In the genomic region with DNA sequence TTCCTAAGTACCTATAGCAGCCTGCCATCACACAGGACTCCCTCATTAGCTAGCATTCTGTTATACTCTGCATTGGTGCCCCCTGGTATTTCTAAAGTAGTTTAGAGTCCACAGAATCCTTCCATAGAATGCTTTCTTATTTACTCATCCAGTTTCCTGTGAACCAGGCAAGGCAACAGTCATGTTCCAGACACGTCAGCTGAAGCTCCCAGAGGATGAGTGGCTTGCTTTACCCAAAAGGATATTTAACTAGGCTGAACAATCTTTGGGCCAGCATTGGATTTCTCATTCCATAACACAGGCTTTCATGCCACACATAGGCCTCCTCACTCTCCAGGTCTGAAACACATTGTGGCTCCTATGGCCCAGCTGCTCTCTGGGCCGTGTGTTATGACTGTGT, we compare ENCODE assay signal across 20 cellular contexts.
DNase-seq lines count a peak whose midpoint lies in the region; ATAC-seq, FAIRE-seq and TF ChIP-seq lines count a peak whose summit lies in the region.
"Had no signal": no experiment of that assay in that cellular context is flagged by ENCODE, and none has a peak within 500 bp of the region (broad histone marks: within the 10 kb centered on the region; RNA-seq: fewer than 3 reads in every experiment).

No MANE protein-coding gene starts in this region.

- peak; percentile 9 for DNase-seq in AG08396 (ENCODE audit: low spot score)
- DNase-seq in HTR-8/SVneo (ENCODE audit: insufficient read length, low spot score), result peak; percentile 1
- DNase-seq in brain microvascular endothelial cell, result peak; percentile 4
- DNase-seq in keratinocyte (ENCODE audit: low read depth, low spot score), result no peak
- no peak for DNase-seq in activated CD8-positive, alpha-beta T cell treated with anti-CD3 and anti-CD28 coated beads for 36 hours
- DNase-seq: activated CD4-positive, alpha-beta T cell treated with anti-CD3 and anti-CD28 coated beads, Interleukin-2, amount 10 ng/mL, durations not matched to agents 7 days and 5 days; activated T-cell treated with anti-CD3 and anti-CD28 coated beads, Interleukin-2, amount 50 U/mL, for 24 hours; adrenal gland; foreskin melanocyte; NCI-H2107; occipital lobe; SHP77 treated with DMSO at 0.1 percent for 48 hours; small intestine; stimulated activated naive CD8-positive, alpha-beta T cell treated with anti-CD3 and anti-CD28 coated beads, Interleukin-15, Interleukin-2, amounts not matched to agents 100 U/mL and 50 U/mL, for 24 hours; T1000 had no signal

- H3K27ac ChIP-seq in brain microvascular endothelial cell (no peak overlapping the region), keratinocyte (ENCODE audit: control insufficient read depth, insufficient read depth, low read length) (peak overlapping the region; percentile 27)
- H3K27ac ChIP-seq: adrenal gland had no signal

- ATAC-seq in activated CD8-positive, alpha-beta T cell treated with anti-CD3 and anti-CD28 coated beads for 36 hours, result no peak
- ATAC-seq in GM18498 (IDR thresholded peaks at IDR 0.05; ENCODE audit: unreplicated experiment) (no peak), GM19463 (IDR thresholded peaks at IDR 0.05; ENCODE audit: unreplicated experiment) (no peak)
- ATAC-seq in activated T-helper 17 cell treated with anti-CD3 and anti-CD28 coated beads, Interleukin-2, amount 50 U/mL, for 72 hours (replicated peaks), result no peak
- ATAC-seq: stimulated activated naive CD8-positive, alpha-beta T cell treated with anti-CD3 and anti-CD28 coated beads, Interleukin-15, Interleukin-2, amounts not matched to agents 100 U/mL and 50 U/mL, for 24 hours had no signal

- H3K4me1 Mint-ChIP-seq in activated CD8-positive, alpha-beta T cell treated with anti-CD3 and anti-CD28 coated beads for 36 hours (ENCODE audit: low read depth), result no peaks in the 10 kb centered on the region
- H3K4me1 Mint-ChIP-seq in activated T-helper 17 cell treated with anti-CD3 and anti-CD28 coated beads, Interleukin-2, amount 50 U/mL, for 72 hours, result no peaks in the 10 kb centered on the region
- H3K4me1 Mint-ChIP-seq: activated CD4-positive, alpha-beta T cell treated with anti-CD3 and anti-CD28 coated beads, Interleukin-2, amount 10 ng/mL, durations not matched to agents 7 days and 5 days had no signal

- POLR2A ChIA-PET in activated CD8-positive, alpha-beta T cell treated with anti-CD3 and anti-CD28 coated beads for 36 hours (lab: Charles Lee), result no interaction called here

- H3K9me1 ChIP-seq in keratinocyte (ENCODE audit: control insufficient read depth, extremely low read depth, insufficient read depth, low read length), result no peaks in the 10 kb centered on the region

- H3K36me3 ChIP-seq in brain microvascular endothelial cell (replicated peaks) (no peaks in the 10 kb centered on the region), keratinocyte (ENCODE audit: control insufficient read depth in 2 of 2, extremely low read depth in 1 of 2, insufficient read depth in 2 of 2, low read length in 2 of 2) (no peaks in the 10 kb centered on the region)
- H3K36me3 ChIP-seq: adrenal gland had no signal

- intact Hi-C loops in activated CD8-positive, alpha-beta T cell treated with anti-CD3 and anti-CD28 coated beads for 36 hours (cut with micrococcal nuclease), result no loop called here

- H2AFZ ChIP-seq in keratinocyte (ENCODE audit: control insufficient read depth, low read length), result peak overlapping the region; percentile 58

- peak overlapping the region; percentile 74 for H3K4me2 ChIP-seq in keratinocyte (ENCODE audit: control insufficient read depth, extremely low read depth, insufficient read depth, low read depth, low read length)

- CTCF ChIA-PET in activated CD8-positive, alpha-beta T cell treated with anti-CD3 and anti-CD28 coated beads for 36 hours (lab: Charles Lee), result no interaction called here

- no peaks in the 10 kb centered on the region for H3K79me2 ChIP-seq in keratinocyte (ENCODE audit: control insufficient read depth, insufficient read depth, low read length)

- no peak overlapping the region for H3K27ac Mint-ChIP-seq in activated CD8-positive, alpha-beta T cell treated with anti-CD3 and anti-CD28 coated beads for 36 hours
- H3K27ac Mint-ChIP-seq in activated T-helper 17 cell treated with anti-CD3 and anti-CD28 coated beads, Interleukin-2, amount 50 U/mL, for 72 hours, result no peak overlapping the region
- H3K27ac Mint-ChIP-seq: activated CD4-positive, alpha-beta T cell treated with anti-CD3 and anti-CD28 coated beads, Interleukin-2, amount 10 ng/mL, durations not matched to agents 7 days and 5 days; activated T-cell treated with anti-CD3 and anti-CD28 coated beads, Interleukin-2, amount 50 U/mL, for 24 hours; dendritic cell treated with granulocyte-macrophage colony-stimulating factor and Interleukin-4, amounts not matched to agents 40 ng/mL and 50 ng/mL, for 4 days; mesothelial cell of epicardium had no signal

- H3K9me3 Mint-ChIP-seq in activated CD8-positive, alpha-beta T cell treated with anti-CD3 and anti-CD28 coated beads for 36 hours, result no peaks in the 10 kb centered on the region
- H3K9me3 Mint-ChIP-seq in activated T-helper 17 cell treated with anti-CD3 and anti-CD28 coated beads, Interleukin-2, amount 50 U/mL, for 72 hours, result no peaks in the 10 kb centered on the region
- H3K9me3 Mint-ChIP-seq: activated CD4-positive, alpha-beta T cell treated with anti-CD3 and anti-CD28 coated beads, Interleukin-2, amount 10 ng/mL, durations not matched to agents 7 days and 5 days; activated T-cell treated with anti-CD3 and anti-CD28 coated beads, Interleukin-2, amount 50 U/mL, for 24 hours; dendritic cell treated with granulocyte-macrophage colony-stimulating factor and Interleukin-4, amounts not matched to agents 40 ng/mL and 50 ng/mL, for 4 days; mesothelial cell of epicardium had no signal

- no peaks in the 10 kb centered on the region for H3K27me3 ChIP-seq in brain microvascular endothelial cell (replicated peaks)
- no peaks in the 10 kb centered on the region for H3K27me3 ChIP-seq in keratinocyte (ENCODE audit: control insufficient read depth, extremely low read depth, insufficient read depth, low read length)
- H3K27me3 ChIP-seq: adrenal gland had no signal

- TF ChIP-seq CTCF in brain microvascular endothelial cell (IDR thresholded peaks at IDR 0.05; ENCODE audit: low read depth, low read length, missing control alignments) (no peak), keratinocyte (optimal IDR thresholded peaks at IDR 0.05 in 1 of 3, IDR thresholded peaks at IDR 0.05 in 1 of 3, conservative IDR thresholded peaks at IDR 0.05 in 1 of 3; ENCODE audit: extremely low read depth in 1 of 3, insufficient read depth in 2 of 3, low read length in 3 of 3) (no peak)
- no peak for TF ChIP-seq CTCF in activated CD8-positive, alpha-beta T cell treated with anti-CD3 and anti-CD28 coated beads for 36 hours (IDR thresholded peaks at IDR 0.05)

- dilution Hi-C loops in keratinocyte (cut with MboI; ENCODE audit: extremely low pct_ligation_motif_present, low sequenced_read_pairs), result no loop called here

- FAIRE-seq in HTR-8/SVneo (lab: Jason Lieb, UNC), result no peak
- peak; percentile 96 for FAIRE-seq in keratinocyte (lab: Jason Lieb, UNC)
- FAIRE-seq: small intestine had no signal

- H3K9me3 ChIP-seq in keratinocyte (ENCODE audit: control insufficient read depth, low read depth, low read length), result no peaks in the 10 kb centered on the region
- H3K9me3 ChIP-seq: adrenal gland had no signal

- no peak overlapping the region for H3K4me3 Mint-ChIP-seq in activated CD8-positive, alpha-beta T cell treated with anti-CD3 and anti-CD28 coated beads for 36 hours
- H3K4me3 Mint-ChIP-seq in activated T-helper 17 cell treated with anti-CD3 and anti-CD28 coated beads, Interleukin-2, amount 50 U/mL, for 72 hours, result no peak overlapping the region
- H3K4me3 Mint-ChIP-seq: activated CD4-positive, alpha-beta T cell treated with anti-CD3 and anti-CD28 coated beads, Interleukin-2, amount 10 ng/mL, durations not matched to agents 7 days and 5 days; activated T-cell treated with anti-CD3 and anti-CD28 coated beads, Interleukin-2, amount 50 U/mL, for 24 hours; dendritic cell treated with granulocyte-macrophage colony-stimulating factor and Interleukin-4, amounts not matched to agents 40 ng/mL and 50 ng/mL, for 4 days; mesothelial cell of epicardium had no signal

- H3K4me1 ChIP-seq in keratinocyte (ENCODE audit: control insufficient read depth, extremely low read depth, insufficient read depth, low read length), result peaks cover 15% of the 10 kb centered on the region
- H3K4me1 ChIP-seq: adrenal gland had no signal

- in situ Hi-C loops in brain microvascular endothelial cell (cut with HindIII; ENCODE audit: low pct_ligation_motif_present, low sequenced_read_pairs), result no loop called here

- H3K36me3 Mint-ChIP-seq in activated CD8-positive, alpha-beta T cell treated with anti-CD3 and anti-CD28 coated beads for 36 hours (ENCODE audit: low read depth), result no peaks in the 10 kb centered on the region
- H3K36me3 Mint-ChIP-seq in activated T-helper 17 cell treated with anti-CD3 and anti-CD28 coated beads, Interleukin-2, amount 50 U/mL, for 72 hours (ENCODE audit: low read depth), result no peaks in the 10 kb centered on the region
- H3K36me3 Mint-ChIP-seq: mesothelial cell of epicardium had no signal

- no peaks in the 10 kb centered on the region for H4K20me1 ChIP-seq in keratinocyte (ENCODE audit: control insufficient read depth, extremely low read depth, insufficient read depth, low read length)

- H3K9ac ChIP-seq in keratinocyte (ENCODE audit: control insufficient read depth, extremely low read depth, insufficient read depth, low read length), result no peak overlapping the region

- H3K4me3 ChIP-seq in brain microvascular endothelial cell (ENCODE audit: low read depth, low read length) (no peak overlapping the region), keratinocyte (ENCODE audit: control insufficient read depth in 2 of 3, extremely low read depth in 1 of 3, insufficient read depth in 2 of 3, low read depth in 1 of 3, low read length in 3 of 3) (peak overlapping the region in 1 of 3 experiments; percentile 15)
- H3K4me3 ChIP-seq: adrenal gland had no signal

- no peaks in the 10 kb centered on the region for H3K27me3 Mint-ChIP-seq in activated CD8-positive, alpha-beta T cell treated with anti-CD3 and anti-CD28 coated beads for 36 hours
- H3K27me3 Mint-ChIP-seq in activated T-helper 17 cell treated with anti-CD3 and anti-CD28 coated beads, Interleukin-2, amount 50 U/mL, for 72 hours, result peaks cover 4% of the 10 kb centered on the region
- H3K27me3 Mint-ChIP-seq: dendritic cell treated with granulocyte-macrophage colony-stimulating factor and Interleukin-4, amounts not matched to agents 40 ng/mL and 50 ng/mL, for 4 days had no signal

Comparison
In these comparisons a context has a peak if more than half of its experiments do, and no peak if none do; other contexts are left out.
1. DNase-seq: peak in AG08396 (single experiment), HTR-8/SVneo (single experiment) and brain microvascular endothelial cell (single experiment); none in keratinocyte (single experiment) and activated CD8-positive, alpha-beta T cell treated with anti-CD3 and anti-CD28 coated beads for 36 hours (single experiment).